ENCODE assay signal across 8 cellular contexts in the genomic region with DNA sequence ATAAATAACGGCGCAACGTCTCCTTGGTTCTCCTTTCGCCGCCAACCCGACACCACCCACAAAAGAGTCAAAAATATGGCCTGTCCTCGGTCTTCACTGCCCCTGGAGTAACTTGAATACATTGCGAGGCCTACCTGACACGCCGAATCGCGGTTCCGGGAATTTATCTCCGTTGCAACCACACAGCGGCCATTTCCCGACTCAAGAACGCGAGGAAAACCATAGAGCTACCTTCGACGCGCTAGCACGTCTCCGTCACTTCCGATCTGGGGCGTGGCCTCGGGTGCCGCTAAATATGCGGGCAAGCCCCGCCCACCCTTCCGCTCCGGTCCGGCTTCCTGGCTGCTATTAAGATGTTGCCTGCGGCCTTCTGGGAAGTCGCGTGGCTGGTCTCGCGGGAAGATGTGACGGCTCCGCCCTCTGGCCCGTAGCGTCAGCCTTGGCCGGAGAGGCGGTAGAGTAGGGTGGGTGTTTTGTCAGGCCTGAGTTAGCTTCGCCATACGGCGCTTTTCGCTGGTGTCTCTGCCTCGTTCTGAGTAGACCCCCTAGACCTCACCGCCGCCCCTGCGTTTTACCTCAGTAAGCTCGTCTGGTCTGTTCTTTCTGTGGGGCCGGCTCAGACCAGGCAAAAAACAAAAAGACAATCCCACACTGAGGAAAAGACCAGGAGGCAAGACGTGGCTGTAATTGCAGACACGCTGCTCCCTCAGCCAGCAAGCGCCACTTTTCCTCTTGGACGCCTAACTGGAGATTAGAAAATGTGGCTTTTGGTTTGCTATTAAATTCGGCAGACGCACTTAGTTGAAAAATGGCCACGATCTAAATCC. TPM values are rescaled to one million over a fixed set of nuclear protein-coding genes. Genes with fewer than 3 reads are reported as not detected.
A peak's percentile ranks its signal among the peaks of the same experiment; 100 is the strongest.
DNase-seq lines count a peak whose midpoint lies in the region; ATAC-seq and TF ChIP-seq lines count a peak whose summit lies in the region.

A gene with protein sequence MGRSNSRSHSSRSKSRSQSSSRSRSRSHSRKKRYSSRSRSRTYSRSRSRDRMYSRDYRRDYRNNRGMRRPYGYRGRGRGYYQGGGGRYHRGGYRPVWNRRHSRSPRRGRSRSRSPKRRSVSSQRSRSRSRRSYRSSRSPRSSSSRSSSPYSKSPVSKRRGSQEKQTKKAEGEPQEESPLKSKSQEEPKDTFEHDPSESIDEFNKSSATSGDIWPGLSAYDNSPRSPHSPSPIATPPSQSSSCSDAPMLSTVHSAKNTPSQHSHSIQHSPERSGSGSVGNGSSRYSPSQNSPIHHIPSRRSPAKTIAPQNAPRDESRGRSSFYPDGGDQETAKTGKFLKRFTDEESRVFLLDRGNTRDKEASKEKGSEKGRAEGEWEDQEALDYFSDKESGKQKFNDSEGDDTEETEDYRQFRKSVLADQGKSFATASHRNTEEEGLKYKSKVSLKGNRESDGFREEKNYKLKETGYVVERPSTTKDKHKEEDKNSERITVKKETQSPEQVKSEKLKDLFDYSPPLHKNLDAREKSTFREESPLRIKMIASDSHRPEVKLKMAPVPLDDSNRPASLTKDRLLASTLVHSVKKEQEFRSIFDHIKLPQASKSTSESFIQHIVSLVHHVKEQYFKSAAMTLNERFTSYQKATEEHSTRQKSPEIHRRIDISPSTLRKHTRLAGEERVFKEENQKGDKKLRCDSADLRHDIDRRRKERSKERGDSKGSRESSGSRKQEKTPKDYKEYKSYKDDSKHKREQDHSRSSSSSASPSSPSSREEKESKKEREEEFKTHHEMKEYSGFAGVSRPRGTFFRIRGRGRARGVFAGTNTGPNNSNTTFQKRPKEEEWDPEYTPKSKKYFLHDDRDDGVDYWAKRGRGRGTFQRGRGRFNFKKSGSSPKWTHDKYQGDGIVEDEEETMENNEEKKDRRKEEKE (minus strand): TSS at position 268 of the 827 bp plus-strand sequence. CDS start 9,980 bp downstream, outside the sequence.

- peaks cover 22% of the 10 kb centered on the region for H3K36me3 ChIP-seq in MG63

- no peaks in the 10 kb centered on the region for H4K20me1 ChIP-seq in H9 (ENCODE audit: control insufficient read depth, insufficient read depth, insufficient read length)

- H3K18ac ChIP-seq in H9 (ENCODE audit: insufficient read length, low read depth, low read length), result peak within 1 kb of the TSS; percentile 97

- H2BK5ac ChIP-seq in H9 (ENCODE audit: insufficient read length, low read length), result peak within 1 kb of the TSS; percentile 87

- no peak within 1 kb of the TSS for H2BK15ac ChIP-seq in H9 (ENCODE audit: low read depth, low read length)

- H3K27ac Mint-ChIP-seq in H9, result peak within 1 kb of the TSS; percentile 100
- H3K27ac Mint-ChIP-seq in natural killer cell treated with Interleukin-12 subunit alpha and Interleukin-12 subunit beta and Interleukin-15 and Interleukin-18, amount 100 ng/mL, for 72 hours, result peak within 1 kb of the TSS; percentile 98 to 100

- DNase-seq in ELR (ENCODE audit: low read depth) (peak; percentile 99), H9 (peak; percentile 99), MG63 (peak; percentile 97), SHP77 treated with DMSO at 0.1 percent for 48 hours (lab: John Stamatoyannopoulos, UW) (peak; percentile 97), fibroblast of pulmonary artery (ENCODE audit: low read depth) (peak; percentile 100)
- peak; percentile 100 for DNase-seq in activated effector memory CD4-positive, alpha-beta T cell treated with anti-CD3 and anti-CD28 coated beads, Interleukin-2, amount 50 U/mL, for 16 hours
- DNase-seq in natural killer cell treated with Interleukin-12 subunit alpha and Interleukin-12 subunit beta and Interleukin-15 and Interleukin-18, amount 100 ng/mL, for 72 hours (ENCODE audit: low spot score), result peak; percentile 100
- peak; percentile 99 for DNase-seq in stimulated activated naive CD8-positive, alpha-beta T cell treated with anti-CD3 and anti-CD28 coated beads, Interleukin-15, Interleukin-2, amounts not matched to agents 100 U/mL and 50 U/mL, for 24 hours

- H3K23ac ChIP-seq in H9 (ENCODE audit: insufficient read length, low read depth, low read length), result no peak within 1 kb of the TSS

- H3K4me3 Mint-ChIP-seq in H9, result peak within 1 kb of the TSS; percentile 99 to 100
- peak within 1 kb of the TSS; percentile 95 for H3K4me3 Mint-ChIP-seq in natural killer cell treated with Interleukin-12 subunit alpha and Interleukin-12 subunit beta and Interleukin-15 and Interleukin-18, amount 100 ng/mL, for 72 hours

- peak within 1 kb of the TSS; percentile 18 for H4K8ac ChIP-seq in H9 (replicated peaks; ENCODE audit: insufficient read length, low read depth, low read length)

- no peak within 1 kb of the TSS for H2BK12ac ChIP-seq in H9 (ENCODE audit: insufficient read length, low read depth, low read length)

- WGBS in H9 (ENCODE audit: extremely low coverage, insufficient read length, low lambda C conversion rate), result no CpG with 5 or more reads among the region's 60 CpGs

- H3K4me1 ChIP-seq in H9 (ENCODE audit: insufficient read depth, low read length), result no peaks in the 10 kb centered on the region; the same call in 1 of the 2 replicates

- H3K9me3 Mint-ChIP-seq in H9, result peaks cover 0 to 6% of the 10 kb centered on the region in 2 experiments; a peak in 2 of 5 replicates
- H3K9me3 Mint-ChIP-seq in natural killer cell treated with Interleukin-12 subunit alpha and Interleukin-12 subunit beta and Interleukin-15 and Interleukin-18, amount 100 ng/mL, for 72 hours, result no peaks in the 10 kb centered on the region

- peak within 1 kb of the TSS; percentile 98 for H3K9ac ChIP-seq in H9 (ENCODE audit: extremely low read depth, insufficient read length, low read length)

- H4K5ac ChIP-seq in H9 (ENCODE audit: insufficient read length, low read depth, low read length), result peak within 1 kb of the TSS; percentile 89

- no peak within 1 kb of the TSS for H2BK20ac ChIP-seq in H9 (ENCODE audit: low read depth, low read length, poor library complexity, severe bottlenecking)

- peak within 1 kb of the TSS; percentile 96 for H3K14ac ChIP-seq in H9 (ENCODE audit: insufficient read depth, low read length)

- H3K4ac ChIP-seq in H9 (ENCODE audit: low read depth, low read length), result peak within 1 kb of the TSS; percentile 73; the same call in 1 of the 2 replicates

- H3K36me3 Mint-ChIP-seq in H9 (ENCODE audit: insufficient read depth in 1 of 3, low read depth in 3 of 3), result peaks cover 4 to 9% (median 7%) of the 10 kb centered on the region in 3 experiments; a peak in 5 of 7 replicates
- peaks cover 17% of the 10 kb centered on the region for H3K36me3 Mint-ChIP-seq in natural killer cell treated with Interleukin-12 subunit alpha and Interleukin-12 subunit beta and Interleukin-15 and Interleukin-18, amount 100 ng/mL, for 72 hours

- peak within 1 kb of the TSS; percentile 92 for H3K27ac ChIP-seq in H9 (ENCODE audit: insufficient read length, low read depth, low read length)

- peak; percentile 93 for ATAC-seq in natural killer cell treated with Interleukin-12 subunit alpha and Interleukin-12 subunit beta and Interleukin-15 and Interleukin-18, amount 100 ng/mL, for 72 hours
- peak; percentile 91 for ATAC-seq in stimulated activated naive CD8-positive, alpha-beta T cell treated with anti-CD3 and anti-CD28 coated beads, Interleukin-15, Interleukin-2, amounts not matched to agents 100 U/mL and 50 U/mL, for 24 hours

- H3K9me3 ChIP-seq in H9 (ENCODE audit: control insufficient read depth, low read depth, low read length), result no peaks in the 10 kb centered on the region
- H3K9me3 ChIP-seq in MG63, result no peaks in the 10 kb centered on the region

- H3K4me3 ChIP-seq in MG63, result peak within 1 kb of the TSS; percentile 97
- H3K4me3 ChIP-seq in fibroblast of pulmonary artery (replicated peaks; ENCODE audit: low read depth, low read length), result peak within 1 kb of the TSS; percentile 100

- no peaks in the 10 kb centered on the region for H3K27me3 ChIP-seq in H9 (ENCODE audit: insufficient read depth, low read length)
- no peaks in the 10 kb centered on the region for H3K27me3 ChIP-seq in MG63

- H2BK120ac ChIP-seq in H9 (ENCODE audit: low read depth, low read length, poor library complexity, severe bottlenecking), result peak within 1 kb of the TSS; percentile 72

- H2AFZ ChIP-seq in H9 (ENCODE audit: low read length), result no peak within 1 kb of the TSS

- peak within 1 kb of the TSS; percentile 87 for H3T11ph ChIP-seq in H9 (ENCODE audit: low read length)

- H3K79me1 ChIP-seq in H9 (ENCODE audit: insufficient read depth, low read depth, low read length, poor library complexity, severe bottlenecking), result no peaks in the 10 kb centered on the region

- H4K91ac ChIP-seq in H9 (ENCODE audit: insufficient read length, low read depth, low read length), result peak within 1 kb of the TSS; percentile 32

- H3K79me2 ChIP-seq in H9 (ENCODE audit: insufficient read depth, low read length), result peaks cover 39% of the 10 kb centered on the region

- peaks cover 29 to 39% of the 10 kb centered on the region in 2 experiments for H3K4me1 Mint-ChIP-seq in H9
- H3K4me1 Mint-ChIP-seq in natural killer cell treated with Interleukin-12 subunit alpha and Interleukin-12 subunit beta and Interleukin-15 and Interleukin-18, amount 100 ng/mL, for 72 hours (ENCODE audit: low read depth in 2 of 2), result peaks cover 44 to 57% of the 10 kb centered on the region in 2 donors

- H2AK5ac ChIP-seq in H9 (ENCODE audit: insufficient read length, low read length), result no peak within 1 kb of the TSS

- H3K56ac ChIP-seq in H9 (ENCODE audit: insufficient read length, low read depth, low read length), result peak within 1 kb of the TSS; percentile 87

- H3K4me2 ChIP-seq in H9 (ENCODE audit: insufficient read depth, insufficient read length, low read length), result peak within 1 kb of the TSS; percentile 90

- peaks cover 2% of the 10 kb centered on the region; the same call in 1 of the 2 replicates for H3K27me3 Mint-ChIP-seq in H9 (ENCODE audit: low read depth)
- no peaks in the 10 kb centered on the region for H3K27me3 Mint-ChIP-seq in natural killer cell treated with Interleukin-12 subunit alpha and Interleukin-12 subunit beta and Interleukin-15 and Interleukin-18, amount 100 ng/mL, for 72 hours

- H3K23me2 ChIP-seq in H9 (ENCODE audit: insufficient read length, low read depth, low read length, poor library complexity, severe bottlenecking), result peaks cover 8% of the 10 kb centered on the region

- TF ChIP-seq CTCF in H9 (conservative IDR thresholded peaks at IDR 0.05) (no peak), fibroblast of pulmonary artery (IDR thresholded peaks at IDR 0.05; ENCODE audit: low read length, missing control alignments) (no peak)

RNA-seq across cellular contexts. Expression of the gene that starts here (rescaled TPM):
- 250 and 257 TPM in 2 replicates for total RNA-seq in H9 (2021)
- 58.5 and 108 TPM in 2 replicates for total RNA-seq in MG63 (2014; rRNA removed; shearing (Covaris generic); ENCODE audit: low replicate concordance)
- total RNA-seq in natural killer cell treated with Interleukin-12 subunit alpha and Interleukin-12 subunit beta and Interleukin-15 and Interleukin-18, amount 100 ng/mL, for 72 hours, result 100 to 1,000 TPM; 200 to 203 TPM

Comparison
In these comparisons a context has a peak if more than half of its experiments do, and no peak if none do; other contexts are left out.
1. Peak in every context shown above with its lines: DNase-seq, ATAC-seq, H3K4me3 ChIP-seq and H3K27ac ChIP-seq.